ENCODE assay signal across 8 cellular contexts in genomic region chr3:111859061-111859973, GRCh38. TPM values are rescaled to one million over a fixed set of nuclear protein-coding genes. Genes with fewer than 3 reads are reported as not detected.
DNase-seq lines count a peak whose midpoint lies in the region; ATAC-seq lines count a peak whose summit lies in the region.

Gene PHLDB2, plus strand, starts transcription at chr3:111859265. Its CDS starts 24,813 bp downstream, at chr3:111884078.

- H3K9me3 Mint-ChIP-seq in activated CD4-positive, alpha-beta memory T cell treated with anti-CD3 and anti-CD28 coated beads, Interleukin-2, amount 10 ng/mL, durations not matched to agents 7 days and 5 days = no peaks in the 10 kb centered on the region

- DNase-seq in CD1c-positive myeloid dendritic cell (ENCODE audit: extremely low spot score) (peak; percentile 19), NCI-H2196 (lab: John Stamatoyannopoulos, UW; ENCODE audit: unreplicated experiment) (peak; percentile 71), lung microvascular endothelial cell (ENCODE audit: low read depth in 2 of 2) (peak; percentile 87 to 89)
- peak; percentile 57 for DNase-seq in activated CD4-positive, alpha-beta memory T cell treated with anti-CD3 and anti-CD28 coated beads, Interleukin-2, amount 10 ng/mL, durations not matched to agents 7 days and 5 days
- peak; percentile 16 for DNase-seq in stimulated activated CD8-positive, alpha-beta memory T cell treated with anti-CD3 and anti-CD28 coated beads, Interleukin-15, amount 100 ng/mL, for 24 hours (ENCODE audit: low read depth)

- H3K27ac Mint-ChIP-seq in activated CD4-positive, alpha-beta memory T cell treated with anti-CD3 and anti-CD28 coated beads, Interleukin-2, amount 10 ng/mL, durations not matched to agents 7 days and 5 days = peak within 1 kb of the TSS; percentile 61

- POLR2A ChIA-PET in activated CD4-positive, alpha-beta memory T cell treated with anti-CD3 and anti-CD28 coated beads, Interleukin-2, amount 10 ng/mL, durations not matched to agents 7 days and 5 days (lab: Charles Lee) = interaction anchor here (0.6 to 1.7 kb wide), 13 partner anchors 9 to 318 kb away, joined by 3 to 20 read pairs (median 3); partner anchors contain the start of genes ABHD10 and CD96

- peaks cover 38% of the 10 kb centered on the region for H3K27me3 Mint-ChIP-seq in activated CD4-positive, alpha-beta memory T cell treated with anti-CD3 and anti-CD28 coated beads, Interleukin-2, amount 10 ng/mL, durations not matched to agents 7 days and 5 days

- H3K36me3 Mint-ChIP-seq in activated CD4-positive, alpha-beta memory T cell treated with anti-CD3 and anti-CD28 coated beads, Interleukin-2, amount 10 ng/mL, durations not matched to agents 7 days and 5 days (ENCODE audit: low read depth) = no peaks in the 10 kb centered on the region

- peak within 1 kb of the TSS; percentile 74 for H3K27ac ChIP-seq in duodenal mucosa (ENCODE audit: low read depth, low read length)

- CTCF ChIA-PET in activated CD4-positive, alpha-beta memory T cell treated with anti-CD3 and anti-CD28 coated beads, Interleukin-2, amount 10 ng/mL, durations not matched to agents 7 days and 5 days (lab: Charles Lee) = interaction anchor here (0.7 to 2.6 kb wide), 18 partner anchors 9 to 194 kb away, joined by 3 to 48 read pairs (median 4); partner anchors contain the start of gene ABHD10

- H3K4me3 Mint-ChIP-seq in activated CD4-positive, alpha-beta memory T cell treated with anti-CD3 and anti-CD28 coated beads, Interleukin-2, amount 10 ng/mL, durations not matched to agents 7 days and 5 days = peak within 1 kb of the TSS; percentile 87

- H3K4me3 ChIP-seq in duodenal mucosa (ENCODE audit: low read depth in 1 of 2, low read length in 2 of 2) = peak within 1 kb of the TSS; percentile 78 to 92

- H3K9ac ChIP-seq in duodenal mucosa (ENCODE audit: low read depth in 1 of 2, low read length in 2 of 2) = peak within 1 kb of the TSS; percentile 67 to 73

- ATAC-seq in GM21786 (IDR thresholded peaks at IDR 0.05; ENCODE audit: unreplicated experiment) (peak; percentile 16), HG02840 (IDR thresholded peaks at IDR 0.05; ENCODE audit: low FRiP score, unreplicated experiment) (no peak)

- H3K4me1 ChIP-seq in duodenal mucosa (ENCODE audit: control insufficient read depth in 1 of 2, insufficient read depth in 2 of 2, low read length in 2 of 2) = peaks cover 14 to 30% of the 10 kb centered on the region in 2 donors

- H3K9me3 ChIP-seq in duodenal mucosa (ENCODE audit: control insufficient read depth in 1 of 2, low read length in 2 of 2) = no peaks in the 10 kb centered on the region

- H3K27me3 ChIP-seq in duodenal mucosa (ENCODE audit: control insufficient read depth in 1 of 2, insufficient read depth in 2 of 2, low read length in 2 of 2) = no peaks in the 10 kb centered on the region

- no peaks in the 10 kb centered on the region for H3K36me3 ChIP-seq in duodenal mucosa (ENCODE audit: control insufficient read depth in 1 of 2, insufficient read depth in 2 of 2, low read length in 2 of 2)

- H3K4me1 Mint-ChIP-seq in activated CD4-positive, alpha-beta memory T cell treated with anti-CD3 and anti-CD28 coated beads, Interleukin-2, amount 10 ng/mL, durations not matched to agents 7 days and 5 days = peaks cover 18% of the 10 kb centered on the region

RNA-seq across cellular contexts. Expression of gene PHLDB2, which starts in this region (rescaled TPM):
- 1 to 10 TPM; 4.6 to 6.3 TPM for total RNA-seq in activated CD4-positive, alpha-beta memory T cell treated with anti-CD3 and anti-CD28 coated beads, Interleukin-2, amount 10 ng/mL, durations not matched to agents 7 days and 5 days
- 32.5 and 50.6 TPM in 2 replicates for total RNA-seq in lung microvascular endothelial cell

Comparison
In these comparisons a context has a peak if more than half of its experiments do, and no peak if none do; other contexts are left out.
1. DNase-seq: peak in every context shown above with its lines; median percentile 88 in lung microvascular endothelial cell; 71 in NCI-H2196; 57 in activated CD4-positive, alpha-beta memory T cell treated with anti-CD3 and anti-CD28 coated beads, Interleukin-2, amount 10 ng/mL, durations not matched to agents 7 days and 5 days; 19 in CD1c-positive myeloid dendritic cell; 16 in stimulated activated CD8-positive, alpha-beta memory T cell treated with anti-CD3 and anti-CD28 coated beads, Interleukin-15, amount 100 ng/mL, for 24 hours.